14 cellular contexts compared by ENCODE assay signal in the genomic region with DNA sequence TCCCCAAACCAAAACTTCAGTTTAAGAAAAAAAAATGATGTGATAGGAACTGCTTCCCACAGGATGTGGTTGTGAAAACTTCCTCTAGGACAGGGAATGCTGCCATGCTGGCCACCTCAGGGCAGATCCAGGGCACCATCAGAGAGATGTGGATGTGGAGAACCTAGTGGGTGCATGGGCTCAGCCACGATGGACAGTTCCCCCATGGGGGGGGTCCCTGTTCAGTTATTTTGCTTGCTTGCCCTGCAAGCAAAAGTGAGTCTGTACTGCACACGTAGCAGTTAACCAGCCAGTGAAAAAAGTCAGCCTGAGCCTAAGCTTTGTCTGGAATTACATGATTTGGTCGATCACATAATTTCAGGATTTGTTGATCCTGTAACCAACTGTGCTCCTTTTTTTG. TPM values are rescaled to one million over a fixed set of nuclear protein-coding genes. Genes with fewer than 3 reads are reported as not detected.
DNase-seq lines count a peak whose midpoint lies in the region; ATAC-seq and TF ChIP-seq lines count a peak whose summit lies in the region.
"Had no signal": no experiment of that assay in that cellular context is flagged by ENCODE, and none has a peak within 500 bp of the region (broad histone marks: within the 10 kb centered on the region; RNA-seq: fewer than 3 reads in every experiment).

No MANE protein-coding gene starts in this region.

- no peaks in the 10 kb centered on the region for H3K9me3 Mint-ChIP-seq in chondrocyte (ENCODE audit: low read depth)
- H3K9me3 Mint-ChIP-seq: dendritic cell treated with granulocyte-macrophage colony-stimulating factor and Interleukin-4, amounts not matched to agents 40 ng/mL and 50 ng/mL, for 4 days had no signal

- H3K4me3 Mint-ChIP-seq in chondrocyte (ENCODE audit: unreplicated experiment): no peak overlapping the region
- H3K4me3 Mint-ChIP-seq: dendritic cell treated with granulocyte-macrophage colony-stimulating factor and Interleukin-4, amounts not matched to agents 40 ng/mL and 50 ng/mL, for 4 days had no signal

- no peak overlapping the region for H3K4me3 ChIP-seq in lower lobe of right lung
- no peak overlapping the region for H3K4me3 ChIP-seq in suprapubic skin
- H3K4me3 ChIP-seq: gastroesophageal sphincter had no signal

- H3K27ac ChIP-seq in lower lobe of right lung: peak overlapping the region; percentile 61
- peak overlapping the region; percentile 50 for H3K27ac ChIP-seq in suprapubic skin

- intact Hi-C loops in lower lobe of right lung (cut with DNase I): no loop called here

- ATAC-seq in lower lobe of right lung (no peak), HG03571 (IDR thresholded peaks at IDR 0.05; ENCODE audit: unreplicated experiment) (no peak), HG03439 (IDR thresholded peaks at IDR 0.05; ENCODE audit: unreplicated experiment) (no peak), GM19455 (IDR thresholded peaks at IDR 0.05; ENCODE audit: unreplicated experiment) (no peak)
- ATAC-seq: gastroesophageal sphincter had no signal

- TF ChIP-seq CTCF in chondrocyte (IDR thresholded peaks at IDR 0.05) (no peak), lower lobe of right lung (IDR thresholded peaks at IDR 0.05) (no peak), suprapubic skin (IDR thresholded peaks at IDR 0.05) (no peak)

- no peaks in the 10 kb centered on the region for H3K9me3 ChIP-seq in lower lobe of right lung
- H3K9me3 ChIP-seq in suprapubic skin: no peaks in the 10 kb centered on the region
- H3K9me3 ChIP-seq: gastroesophageal sphincter had no signal

- H3K27me3 ChIP-seq in lower lobe of right lung (ENCODE audit: low read depth) (no peaks in the 10 kb centered on the region), suprapubic skin (no peaks in the 10 kb centered on the region)
- H3K27me3 ChIP-seq: gastroesophageal sphincter had no signal

- TF ChIP-seq EP300 in suprapubic skin (IDR thresholded peaks at IDR 0.05): no peak

- H3K4me1 ChIP-seq in lower lobe of right lung (peaks cover 29% of the 10 kb centered on the region), suprapubic skin (peaks cover 13% of the 10 kb centered on the region)

- WGBS in suprapubic skin: 47% methylated on average over 3 of the region's 3 CpGs

- H3K36me3 ChIP-seq in lower lobe of right lung (no peaks in the 10 kb centered on the region), suprapubic skin (no peaks in the 10 kb centered on the region)
- H3K36me3 ChIP-seq: gastroesophageal sphincter had no signal

- TF ChIP-seq POLR2A in suprapubic skin (IDR thresholded peaks at IDR 0.05): no peak

- H3K4me1 Mint-ChIP-seq in chondrocyte (ENCODE audit: low read depth): peaks cover 43% of the 10 kb centered on the region

- DNase-seq in H4 (ENCODE audit: low spot score): peak; percentile 76
- DNase-seq in chondrocyte (ENCODE audit: low spot score): no peak
- DNase-seq in lower lobe of right lung: no peak
- DNase-seq in suprapubic skin (ENCODE audit: low spot score in 2 of 2): no peak
- no peak for DNase-seq in stimulated activated CD4-positive, alpha-beta T cell treated with anti-CD3 and anti-CD28 coated beads, Interleukin-15, amount 100 ng/mL, for 24 hours
- DNase-seq: activated naive CD4-positive, alpha-beta T cell treated with anti-CD3 and anti-CD28 coated beads, Interleukin-2, amount 50 U/mL, for 16 hours; NCI-H1105 treated with DMSO at 0.1 percent for 48 hours; stimulated activated naive CD4-positive, alpha-beta T cell treated with Interleukin-2 at 50 U/mL for 16 hours had no signal

- peak overlapping the region; percentile 92 for H3K27ac Mint-ChIP-seq in chondrocyte (ENCODE audit: unreplicated experiment)
- H3K27ac Mint-ChIP-seq: dendritic cell treated with granulocyte-macrophage colony-stimulating factor and Interleukin-4, amounts not matched to agents 40 ng/mL and 50 ng/mL, for 4 days had no signal

- no peaks in the 10 kb centered on the region for H3K27me3 Mint-ChIP-seq in chondrocyte (ENCODE audit: low read depth)

- H3K36me3 Mint-ChIP-seq in chondrocyte (ENCODE audit: low read depth): no peaks in the 10 kb centered on the region

RNA-seq across cellular contexts. Expression of gene LAMB4, which starts 36.3 kb away (rescaled TPM):
- 2.3 and 3.2 TPM in 2 replicates for total RNA-seq in H4 (2014; rRNA removed; shearing (Covaris generic))
- total RNA-seq in chondrocyte (0.15 TPM in 1 of 3 replicates, not detected in the others), lower lobe of right lung (not detected), suprapubic skin (100 to 1,000 TPM; 212 to 642 (median 282) TPM)
- total RNA-seq: activated CD8-positive, alpha-beta memory T cell treated with anti-CD3 and anti-CD28 coated beads for 36 hours had no signal

Comparison
In these comparisons a context has a peak if more than half of its experiments do, and no peak if none do; other contexts are left out.
1. RNA of gene LAMB4, which starts 36.3 kb away (total RNA-seq): 212 to 642 TPM in suprapubic skin; 2.3 to 3.2 TPM in H4, not detected in lower lobe of right lung (single experiment) and 0.15 TPM in chondrocyte; every median in the first group is over 10 times any median in the second.